In genomic region chrX:155751131-155751530, GRCh38 we compare ENCODE assay signal across 9 cellular contexts.
"Had no signal": no experiment of that assay in that cellular context is flagged by ENCODE, and none has a peak within 500 bp of the region (broad histone marks: within the 10 kb centered on the region; RNA-seq: fewer than 3 reads in every experiment).

No MANE protein-coding gene starts in this region.

- H3K36me3 ChIP-seq: HAP-1 had no signal

- H3K9me3 ChIP-seq: HAP-1 had no signal

- ATAC-seq: GM23338, HCT116 had no signal

- DNase-seq: GM23248, GOT3, H7, H9, HCEC 1CT, HFFc6 had no signal

- H3K4me3 ChIP-seq: GM23248, GM23338, HAP-1 had no signal

- H3K27ac ChIP-seq: GM23248 had no signal
